ENCODE assay signal across 8 cellular contexts in the genomic region with DNA sequence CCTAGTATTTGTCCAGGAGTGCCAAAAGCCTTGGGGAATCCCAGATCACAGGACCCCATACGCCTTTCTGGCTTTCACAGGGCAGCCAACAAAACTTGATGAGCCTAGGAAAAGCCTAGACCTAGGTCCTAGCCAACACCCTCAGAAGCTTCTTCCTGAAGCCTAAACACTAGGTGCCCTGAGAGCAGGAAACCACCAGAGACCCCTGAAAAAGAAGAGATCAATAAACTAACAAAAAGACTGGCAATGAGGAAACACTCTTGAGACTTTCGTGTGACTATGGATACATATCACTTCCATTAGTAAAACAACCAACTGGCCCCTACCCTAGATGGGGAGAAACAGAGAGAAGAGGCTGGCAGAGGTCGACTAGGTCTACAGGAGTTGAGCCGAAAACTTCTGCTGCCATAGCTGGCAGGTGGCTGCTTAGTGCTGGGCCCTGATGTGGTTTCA. TPM values are rescaled to one million over a fixed set of nuclear protein-coding genes. Genes with fewer than 3 reads are reported as not detected.
DNase-seq lines count a peak whose midpoint lies in the region; ATAC-seq and TF ChIP-seq lines count a peak whose summit lies in the region.

No MANE protein-coding gene starts in this region.

- no peaks in the 10 kb centered on the region for H3K9me2 ChIP-seq in Loucy (replicated peaks; ENCODE audit: low read depth, low read length)

- peak overlapping the region; percentile 81 for H3K9ac ChIP-seq in Loucy (ENCODE audit: low read depth, low read length, poor library complexity, severe bottlenecking)

- no peak overlapping the region for H2AFZ ChIP-seq in Loucy (ENCODE audit: low read length)

- no peaks in the 10 kb centered on the region for H3F3A ChIP-seq in Loucy (ENCODE audit: low read depth)

- H3K27me3 ChIP-seq in CD8-positive, alpha-beta T cell (ENCODE audit: insufficient read depth, low read length) = no peaks in the 10 kb centered on the region
- H3K27me3 ChIP-seq in Loucy (ENCODE audit: insufficient read depth, low read length, poor library complexity, severe bottlenecking) = no peaks in the 10 kb centered on the region
- H3K27me3 ChIP-seq in effector memory CD4-positive, alpha-beta T cell (replicated peaks; ENCODE audit: control insufficient read depth, insufficient read depth, low read length, poor library complexity, severe bottlenecking) = no peaks in the 10 kb centered on the region

- peaks cover 47% of the 10 kb centered on the region for H3K79me2 ChIP-seq in Loucy (ENCODE audit: insufficient read depth, low read length)

- peak in 1 of 7 experiments; percentile 59 for DNase-seq in CD8-positive, alpha-beta T cell
- DNase-seq in effector memory CD4-positive, alpha-beta T cell = no peak
- no peak for DNase-seq in osteocyte (ENCODE audit: extremely low spot score, unreplicated experiment)
- no peak for DNase-seq in kidney glomerular epithelial cell (lab: John Stamatoyannopoulos, UW)

- TF ChIP-seq CTCF in CD8-positive, alpha-beta T cell (IDR thresholded peaks at IDR 0.05) = no peak
- TF ChIP-seq CTCF in Loucy (conservative IDR thresholded peaks at IDR 0.05; ENCODE audit: low read length) (no peak), osteocyte (IDR thresholded peaks at IDR 0.05) (no peak)

- H3K27ac Mint-ChIP-seq in CD8-positive, alpha-beta T cell = peak overlapping the region; percentile 91
- peak overlapping the region; percentile 87 for H3K27ac Mint-ChIP-seq in osteocyte (ENCODE audit: unreplicated experiment)

- H3K9me3 ChIP-seq in CD8-positive, alpha-beta T cell (ENCODE audit: low read length) = no peaks in the 10 kb centered on the region
- H3K9me3 ChIP-seq in Loucy (ENCODE audit: insufficient read depth, low read depth, low read length) = no peaks in the 10 kb centered on the region
- no peaks in the 10 kb centered on the region for H3K9me3 ChIP-seq in effector memory CD4-positive, alpha-beta T cell (ENCODE audit: control insufficient read depth, low read length)

- H3K27ac ChIP-seq in CD8-positive, alpha-beta T cell (ENCODE audit: low read depth, low read length) = peak overlapping the region; percentile 71
- peak overlapping the region; percentile 86 for H3K27ac ChIP-seq in effector memory CD4-positive, alpha-beta T cell (ENCODE audit: insufficient read depth, low read length, poor library complexity, severe bottlenecking)

- peak overlapping the region; percentile 93 for H3K4me2 ChIP-seq in Loucy (ENCODE audit: low read depth, low read length, poor library complexity, severe bottlenecking)

- peaks cover 29% of the 10 kb centered on the region for H4K20me1 ChIP-seq in Loucy (ENCODE audit: insufficient read depth, low read length, poor library complexity, severe bottlenecking)

- H3K4me1 ChIP-seq in CD8-positive, alpha-beta T cell (ENCODE audit: insufficient read depth, low read length) = peaks cover 62% of the 10 kb centered on the region
- peaks cover 44% of the 10 kb centered on the region for H3K4me1 ChIP-seq in Loucy (ENCODE audit: insufficient read depth, low read length, poor library complexity, severe bottlenecking)
- peaks cover 36% of the 10 kb centered on the region for H3K4me1 ChIP-seq in effector memory CD4-positive, alpha-beta T cell (ENCODE audit: control insufficient read depth, insufficient read depth, low read length, poor library complexity, severe bottlenecking)

- peaks cover 54% of the 10 kb centered on the region for H3K4me1 Mint-ChIP-seq in CD8-positive, alpha-beta T cell (ENCODE audit: low read depth)
- peaks cover 52% of the 10 kb centered on the region for H3K4me1 Mint-ChIP-seq in osteocyte (ENCODE audit: unreplicated experiment)

- POLR2A ChIA-PET in CD8-positive, alpha-beta T cell (lab: Charles Lee) = interaction anchor here (0.5 to 3.0 kb wide), 20 partner anchors 9 to 689 kb away, joined by 3 to 17 read pairs (median 4); a partner anchor contains a TSS

- H3K4me3 ChIP-seq in CD8-positive, alpha-beta T cell (ENCODE audit: low read depth, low read length) = peak overlapping the region; percentile 90
- H3K4me3 ChIP-seq in Loucy (ENCODE audit: low read length, poor library complexity, severe bottlenecking) = peak overlapping the region; percentile 86
- H3K4me3 ChIP-seq in effector memory CD4-positive, alpha-beta T cell (ENCODE audit: insufficient read depth, low read depth, low read length, poor library complexity, severe bottlenecking) = peak overlapping the region; percentile 91

- H3K9me3 Mint-ChIP-seq in CD8-positive, alpha-beta T cell = no peaks in the 10 kb centered on the region
- no peaks in the 10 kb centered on the region for H3K9me3 Mint-ChIP-seq in osteocyte (ENCODE audit: unreplicated experiment)

- peak; percentile 3 for ATAC-seq in CD8-positive, alpha-beta T cell
- ATAC-seq in GM21381 (IDR thresholded peaks at IDR 0.05; ENCODE audit: unreplicated experiment) (no peak), HG03565 (IDR thresholded peaks at IDR 0.05; ENCODE audit: unreplicated experiment) (no peak), HG03520 (IDR thresholded peaks at IDR 0.05; ENCODE audit: unreplicated experiment) (no peak)

- intact Hi-C loops in CD8-positive, alpha-beta T cell (cut with DNase I, micrococcal nuclease) = loop anchor here (1.0 to 5.0 kb wide), 10 partner anchors 59 to 1101 kb away; a partner anchor contains a TSS

- peaks cover 44% of the 10 kb centered on the region for H3K36me3 Mint-ChIP-seq in CD8-positive, alpha-beta T cell
- H3K36me3 Mint-ChIP-seq in osteocyte (ENCODE audit: unreplicated experiment) = peaks cover 7% of the 10 kb centered on the region

- CTCF ChIA-PET in CD8-positive, alpha-beta T cell (lab: Charles Lee) = interaction anchor here (0.6 to 2.6 kb wide), 14 partner anchors 33 to 306 kb away, joined by 3 to 9 read pairs (median 4); a partner anchor contains a TSS

- H3K27me3 Mint-ChIP-seq in CD8-positive, alpha-beta T cell (ENCODE audit: low read depth) = no peaks in the 10 kb centered on the region
- no peaks in the 10 kb centered on the region for H3K27me3 Mint-ChIP-seq in osteocyte (ENCODE audit: unreplicated experiment)

- peak overlapping the region; percentile 96 for H3K4me3 Mint-ChIP-seq in CD8-positive, alpha-beta T cell
- peak overlapping the region; percentile 82 for H3K4me3 Mint-ChIP-seq in osteocyte (ENCODE audit: unreplicated experiment)

- H3K36me3 ChIP-seq in CD8-positive, alpha-beta T cell (ENCODE audit: insufficient read depth, low read length) = peaks cover 17% of the 10 kb centered on the region
- H3K36me3 ChIP-seq in Loucy (ENCODE audit: insufficient read depth, low read length) = peaks cover 19% of the 10 kb centered on the region; the same call in 1 of the 2 replicates
- H3K36me3 ChIP-seq in effector memory CD4-positive, alpha-beta T cell (ENCODE audit: control insufficient read depth, insufficient read depth, low read length) = peaks cover 28% of the 10 kb centered on the region

RNA-seq across cellular contexts. Expression of a gene that starts 1.2 kb away (rescaled TPM):
- total RNA-seq in CD8-positive, alpha-beta T cell = 100 to 1,000 TPM; 136 to 140 TPM
- 59.4 and 60.5 TPM in 2 replicates for total RNA-seq in osteocyte

RNA-seq across cellular contexts. Expression of a gene that starts 1.4 kb away (rescaled TPM):
- total RNA-seq in CD8-positive, alpha-beta T cell = not detected
- total RNA-seq in osteocyte = not detected in 2 replicates

RNA-seq across cellular contexts. Expression of a gene that starts 7.7 kb away (rescaled TPM):
- 10 to 100 TPM; 25.3 to 25.4 TPM for total RNA-seq in CD8-positive, alpha-beta T cell
- total RNA-seq in osteocyte = 9.6 and 10.2 TPM in 2 replicates

RNA-seq across cellular contexts. Expression of a gene that starts 36.6 kb away (rescaled TPM):
- total RNA-seq in CD8-positive, alpha-beta T cell = under 1 TPM; 0.41 to 0.78 TPM
- total RNA-seq in osteocyte = not detected in 2 replicates

RNA-seq across cellular contexts. Expression of a gene that starts 54.4 kb away (rescaled TPM):
- total RNA-seq in CD8-positive, alpha-beta T cell = 10 to 100 TPM; 66.9 to 68.8 TPM
- total RNA-seq in osteocyte = 96.9 and 104 TPM in 2 replicates
